Comparison of ENCODE assay signal across 16 cellular contexts in the genomic region with DNA sequence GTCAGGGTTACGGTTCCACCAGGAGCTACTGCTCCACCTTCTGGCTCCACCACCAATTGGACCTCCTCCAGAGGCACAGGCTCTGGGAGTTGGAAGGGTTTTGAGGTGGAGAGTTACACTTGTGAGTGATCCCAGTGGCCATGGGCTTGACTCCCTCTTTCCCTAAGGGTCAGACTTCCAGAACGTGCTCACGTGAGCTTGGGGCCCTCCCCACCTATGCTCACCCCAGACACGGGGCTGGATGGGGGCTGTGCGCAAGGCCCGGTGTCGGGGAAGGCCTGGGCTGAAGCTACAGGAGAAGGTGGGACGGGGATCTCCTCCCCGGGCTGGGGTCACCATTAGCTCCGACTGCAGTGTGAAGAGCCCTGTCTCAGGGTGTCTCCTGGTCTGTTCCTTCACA. TPM values are rescaled to one million over a fixed set of nuclear protein-coding genes. Genes with fewer than 3 reads are reported as not detected.
DNase-seq lines count a peak whose midpoint lies in the region; ATAC-seq and TF ChIP-seq lines count a peak whose summit lies in the region.
"Had no signal": no experiment of that assay in that cellular context is flagged by ENCODE, and none has a peak within 500 bp of the region (broad histone marks: within the 10 kb centered on the region; RNA-seq: fewer than 3 reads in every experiment).

No MANE protein-coding gene starts in this region.

- CTCF ChIA-PET in activated naive CD4-positive, alpha-beta T cell treated with anti-CD3 and anti-CD28 coated beads for 36 hours (lab: Charles Lee) = interaction anchor here (0.5 to 0.9 kb wide), 3 partner anchors 11 to 51 kb away, joined by 3 read pairs; no protein-coding TSS in a partner anchor

- TF ChIP-seq CTCF in lower lobe of right lung (IDR thresholded peaks at IDR 0.05) = no peak

- H3K9me3 Mint-ChIP-seq in activated naive CD4-positive, alpha-beta T cell treated with anti-CD3 and anti-CD28 coated beads, Interleukin-2, amount 50 U/mL, for 72 hours = no peaks in the 10 kb centered on the region
- no peaks in the 10 kb centered on the region for H3K9me3 Mint-ChIP-seq in activated naive CD4-positive, alpha-beta T cell treated with anti-CD3 and anti-CD28 coated beads for 36 hours
- H3K9me3 Mint-ChIP-seq in activated T-helper 17 cell treated with anti-CD3 and anti-CD28 coated beads, Interleukin-2, amount 50 U/mL, for 72 hours = no peaks in the 10 kb centered on the region
- H3K9me3 Mint-ChIP-seq: IgD-negative memory B cell had no signal

- H3K36me3 Mint-ChIP-seq in activated naive CD4-positive, alpha-beta T cell treated with anti-CD3 and anti-CD28 coated beads, Interleukin-2, amount 50 U/mL, for 72 hours = peaks cover 32 to 48% of the 10 kb centered on the region in 2 donors
- H3K36me3 Mint-ChIP-seq in activated naive CD4-positive, alpha-beta T cell treated with anti-CD3 and anti-CD28 coated beads for 36 hours (ENCODE audit: low read depth) = peaks cover 24% of the 10 kb centered on the region
- H3K36me3 Mint-ChIP-seq in activated T-helper 17 cell treated with anti-CD3 and anti-CD28 coated beads, Interleukin-2, amount 50 U/mL, for 72 hours (ENCODE audit: low read depth) = peaks cover 97% of the 10 kb centered on the region

- intact Hi-C loops in activated naive CD4-positive, alpha-beta T cell treated with anti-CD3 and anti-CD28 coated beads for 36 hours (cut with micrococcal nuclease) = no loop called here
- intact Hi-C loops in lower lobe of right lung (cut with DNase I) = no loop called here

- H3K4me3 Mint-ChIP-seq in activated naive CD4-positive, alpha-beta T cell treated with anti-CD3 and anti-CD28 coated beads for 36 hours = no peak overlapping the region
- peak overlapping the region; percentile 12 for H3K4me3 Mint-ChIP-seq in activated T-helper 17 cell treated with anti-CD3 and anti-CD28 coated beads, Interleukin-2, amount 50 U/mL, for 72 hours
- H3K4me3 Mint-ChIP-seq: IgD-negative memory B cell had no signal

- peak overlapping the region; percentile 57 to 69 for H3K27ac Mint-ChIP-seq in activated naive CD4-positive, alpha-beta T cell treated with anti-CD3 and anti-CD28 coated beads, Interleukin-2, amount 50 U/mL, for 72 hours
- H3K27ac Mint-ChIP-seq in activated naive CD4-positive, alpha-beta T cell treated with anti-CD3 and anti-CD28 coated beads for 36 hours = no peak overlapping the region
- peak overlapping the region; percentile 75 for H3K27ac Mint-ChIP-seq in activated T-helper 17 cell treated with anti-CD3 and anti-CD28 coated beads, Interleukin-2, amount 50 U/mL, for 72 hours
- H3K27ac Mint-ChIP-seq: IgD-negative memory B cell had no signal

- peaks cover 51% of the 10 kb centered on the region for H3K36me3 ChIP-seq in lower lobe of right lung
- peaks cover 0 to 59% (median 38%) of the 10 kb centered on the region in 5 donors for H3K36me3 ChIP-seq in subcutaneous abdominal adipose tissue (ENCODE audit: control insufficient read depth in 5 of 5, insufficient read depth in 5 of 5, low read length in 5 of 5)

- H3K27ac ChIP-seq in lower lobe of right lung (peak overlapping the region; percentile 74), subcutaneous abdominal adipose tissue (ENCODE audit: low read depth, low read length) (peak overlapping the region; percentile 63)

- peak overlapping the region in 2 of 5 donors; percentile 13 to 48 for H3K9ac ChIP-seq in subcutaneous abdominal adipose tissue (ENCODE audit: low read length in 5 of 5)

- H3K4me3 ChIP-seq in lower lobe of right lung (peak overlapping the region; percentile 36), subcutaneous abdominal adipose tissue (ENCODE audit: low read depth in 1 of 5, low read length in 5 of 5) (no peak overlapping the region)

- ATAC-seq in activated naive CD4-positive, alpha-beta T cell treated with anti-CD3 and anti-CD28 coated beads, Interleukin-2, amount 50 U/mL, for 72 hours = no peak
- no peak for ATAC-seq in activated T-helper 17 cell treated with anti-CD3 and anti-CD28 coated beads, Interleukin-2, amount 50 U/mL, for 72 hours (replicated peaks)
- ATAC-seq in lower lobe of right lung (no peak), HG02884 (IDR thresholded peaks at IDR 0.05; ENCODE audit: unreplicated experiment) (no peak)

- no peaks in the 10 kb centered on the region for H3K27me3 Mint-ChIP-seq in activated naive CD4-positive, alpha-beta T cell treated with anti-CD3 and anti-CD28 coated beads for 36 hours (ENCODE audit: low read depth)
- no peaks in the 10 kb centered on the region for H3K27me3 Mint-ChIP-seq in activated T-helper 17 cell treated with anti-CD3 and anti-CD28 coated beads, Interleukin-2, amount 50 U/mL, for 72 hours
- H3K27me3 Mint-ChIP-seq: IgD-negative memory B cell had no signal

- H3K9me3 ChIP-seq in lower lobe of right lung = no peaks in the 10 kb centered on the region
- H3K9me3 ChIP-seq in subcutaneous abdominal adipose tissue (ENCODE audit: control insufficient read depth in 5 of 5, low read length in 5 of 5) = no peaks in the 10 kb centered on the region

- H3K4me1 Mint-ChIP-seq in activated naive CD4-positive, alpha-beta T cell treated with anti-CD3 and anti-CD28 coated beads for 36 hours (ENCODE audit: low read depth) = peaks cover 61% of the 10 kb centered on the region
- H3K4me1 Mint-ChIP-seq in activated T-helper 17 cell treated with anti-CD3 and anti-CD28 coated beads, Interleukin-2, amount 50 U/mL, for 72 hours = peaks cover 35% of the 10 kb centered on the region

- DNase-seq in activated naive CD4-positive, alpha-beta T cell treated with anti-CD3 and anti-CD28 coated beads, Interleukin-2, amount 50 U/mL, for 72 hours (ENCODE audit: low spot score in 2 of 2) = no peak
- no peak for DNase-seq in activated naive CD4-positive, alpha-beta T cell treated with anti-CD3 and anti-CD28 coated beads for 36 hours
- DNase-seq in lower lobe of right lung (no peak), GM19238 (ENCODE audit: insufficient read length, low spot score) (no peak), NCI-H748 (lab: John Stamatoyannopoulos, UW; ENCODE audit: unreplicated experiment) (no peak)
- DNase-seq: activated naive CD4-positive, alpha-beta T cell; central memory CD4-positive, alpha-beta T cell; GOT3; NCI-H1092 treated with DMSO at 0.1 percent for 48 hours; NK-92 treated with Interleukin-12 subunit alpha and Interleukin-12 subunit beta, amount 100 ng/mL, for 24 hours; SHP77 treated with DMSO at 0.1 percent for 48 hours; stimulated activated CD4-positive, alpha-beta T cell treated with anti-CD3 and anti-CD28 coated beads, Interleukin-2, amount 100 ng/mL, for 48 hours had no signal

- H3K4me1 ChIP-seq in lower lobe of right lung = peaks cover 40% of the 10 kb centered on the region
- peaks cover 6 to 59% (median 44%) of the 10 kb centered on the region in 5 donors for H3K4me1 ChIP-seq in subcutaneous abdominal adipose tissue (ENCODE audit: control insufficient read depth in 5 of 5, insufficient read depth in 5 of 5, low read length in 5 of 5)

- no peaks in the 10 kb centered on the region for H3K27me3 ChIP-seq in lower lobe of right lung (ENCODE audit: low read depth)
- no peaks in the 10 kb centered on the region for H3K27me3 ChIP-seq in subcutaneous abdominal adipose tissue (ENCODE audit: control insufficient read depth in 5 of 5, insufficient read depth in 4 of 5, low read length in 5 of 5)

RNA-seq across cellular contexts. Expression of a gene that starts 1.4 kb away (rescaled TPM):
- 10 to 100 TPM; 21.6 to 26.3 TPM for total RNA-seq in activated naive CD4-positive, alpha-beta T cell treated with anti-CD3 and anti-CD28 coated beads, Interleukin-2, amount 50 U/mL, for 72 hours
- total RNA-seq in activated naive CD4-positive, alpha-beta T cell treated with anti-CD3 and anti-CD28 coated beads for 36 hours = 10 to 100 TPM; 15.6 to 17.0 TPM
- 10 to 100 TPM; 19.3 to 50.2 TPM for total RNA-seq in activated T-helper 17 cell treated with anti-CD3 and anti-CD28 coated beads, Interleukin-2, amount 50 U/mL, for 72 hours
- 882 TPM for total RNA-seq in lower lobe of right lung

RNA-seq across cellular contexts. Expression of a gene that starts 4.4 kb away (rescaled TPM):
- 10 to 100 TPM; 62.6 to 86.2 TPM for total RNA-seq in activated naive CD4-positive, alpha-beta T cell treated with anti-CD3 and anti-CD28 coated beads, Interleukin-2, amount 50 U/mL, for 72 hours
- 10 to 100 TPM; 39.5 to 39.9 TPM for total RNA-seq in activated naive CD4-positive, alpha-beta T cell treated with anti-CD3 and anti-CD28 coated beads for 36 hours
- 10 to 100 TPM; 46.0 to 64.5 TPM for total RNA-seq in activated T-helper 17 cell treated with anti-CD3 and anti-CD28 coated beads, Interleukin-2, amount 50 U/mL, for 72 hours
- 44.9 TPM for total RNA-seq in lower lobe of right lung

RNA-seq across cellular contexts. Expression of a gene that starts 6.7 kb away (rescaled TPM):
- 10 to 100 TPM; 33.2 to 35.0 TPM for total RNA-seq in activated naive CD4-positive, alpha-beta T cell treated with anti-CD3 and anti-CD28 coated beads, Interleukin-2, amount 50 U/mL, for 72 hours
- 10 to 100 TPM; 25.8 to 26.5 TPM for total RNA-seq in activated naive CD4-positive, alpha-beta T cell treated with anti-CD3 and anti-CD28 coated beads for 36 hours
- total RNA-seq in activated T-helper 17 cell treated with anti-CD3 and anti-CD28 coated beads, Interleukin-2, amount 50 U/mL, for 72 hours = 10 to 100 TPM; 26.8 to 37.5 TPM
- 51.2 TPM for total RNA-seq in lower lobe of right lung

RNA-seq across cellular contexts. Expression of a gene that starts 7.4 kb away (rescaled TPM):
- 10 to 100 TPM; 65.4 to 88.7 TPM for total RNA-seq in activated naive CD4-positive, alpha-beta T cell treated with anti-CD3 and anti-CD28 coated beads, Interleukin-2, amount 50 U/mL, for 72 hours
- total RNA-seq in activated naive CD4-positive, alpha-beta T cell treated with anti-CD3 and anti-CD28 coated beads for 36 hours = 10 to 100 TPM; 46.5 to 47.7 TPM
- total RNA-seq in activated T-helper 17 cell treated with anti-CD3 and anti-CD28 coated beads, Interleukin-2, amount 50 U/mL, for 72 hours = 100 to 1,000 TPM in 1 of 2 donors, 10 to 100 TPM in 1; 53.0 to 135 TPM
- total RNA-seq in lower lobe of right lung = 89.2 TPM

RNA-seq across cellular contexts. Expression of a gene that starts 9.8 kb away (rescaled TPM):
- total RNA-seq in activated naive CD4-positive, alpha-beta T cell treated with anti-CD3 and anti-CD28 coated beads, Interleukin-2, amount 50 U/mL, for 72 hours = 100 to 1,000 TPM in 1 of 2 donors, 10 to 100 TPM in 1; 84.9 to 151 TPM
- total RNA-seq in activated naive CD4-positive, alpha-beta T cell treated with anti-CD3 and anti-CD28 coated beads for 36 hours = 10 to 100 TPM; 71.8 to 72.1 TPM
- total RNA-seq in activated T-helper 17 cell treated with anti-CD3 and anti-CD28 coated beads, Interleukin-2, amount 50 U/mL, for 72 hours = 100 to 1,000 TPM; 136 to 227 TPM
- 76.2 TPM for total RNA-seq in lower lobe of right lung

Comparison
In these comparisons a context has a peak if more than half of its experiments do, and no peak if none do; other contexts are left out.
1. RNA of a gene that starts 1.4 kb away (total RNA-seq): 882 TPM in lower lobe of right lung (single experiment); 19.3 to 50.2 TPM in activated T-helper 17 cell treated with anti-CD3 and anti-CD28 coated beads, Interleukin-2, amount 50 U/mL, for 72 hours, 21.6 to 26.3 TPM in activated naive CD4-positive, alpha-beta T cell treated with anti-CD3 and anti-CD28 coated beads, Interleukin-2, amount 50 U/mL, for 72 hours and 15.6 to 17.0 TPM in activated naive CD4-positive, alpha-beta T cell treated with anti-CD3 and anti-CD28 coated beads for 36 hours; every median in the first group is over 10 times any median in the second.